8 cellular contexts compared by ENCODE assay signal in the genomic region with DNA sequence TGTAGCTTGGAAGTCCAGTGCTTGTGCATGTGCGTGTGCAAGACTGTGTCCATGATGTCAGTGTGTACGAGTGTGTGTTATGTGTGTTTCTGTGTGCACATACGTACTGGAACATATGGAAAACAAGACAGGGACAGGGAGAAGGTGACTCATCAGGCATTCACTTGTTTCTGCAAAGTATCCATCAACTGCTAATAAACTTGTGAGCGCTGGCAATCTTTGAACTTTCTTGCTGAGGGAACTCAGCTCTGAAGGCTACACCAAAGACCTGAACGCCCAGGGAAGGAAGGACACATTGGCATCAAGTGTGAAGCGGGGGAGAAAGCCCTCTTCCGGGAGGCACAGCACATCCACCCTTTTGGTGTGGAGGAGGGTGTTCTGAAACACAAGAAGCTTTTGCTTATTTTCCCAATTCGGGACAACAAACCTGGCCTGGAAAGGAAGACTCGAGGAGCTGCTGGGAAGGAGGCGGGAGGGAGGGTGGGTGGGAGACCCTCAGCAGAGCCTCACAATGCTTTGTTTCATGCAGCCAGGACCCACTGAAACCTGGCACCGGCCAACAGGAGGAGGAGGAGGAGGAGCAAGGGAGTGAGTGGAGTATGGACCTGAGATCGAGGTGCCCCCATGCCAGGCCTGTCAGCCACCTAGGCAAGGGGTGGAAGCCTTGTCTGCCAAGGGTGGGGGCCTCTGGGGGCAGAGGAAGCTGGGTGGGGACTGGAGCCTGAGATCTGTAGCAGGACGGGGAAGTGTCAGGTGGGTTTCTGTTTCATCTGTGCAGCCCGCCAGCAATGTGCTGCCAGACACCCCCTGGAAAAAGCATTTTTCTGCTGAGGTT. TPM values are rescaled to one million over a fixed set of nuclear protein-coding genes. Genes with fewer than 3 reads are reported as not detected.
DNase-seq lines count a peak whose midpoint lies in the region; ATAC-seq and TF ChIP-seq lines count a peak whose summit lies in the region.

No MANE protein-coding gene starts in this region.

- WGBS in heart right ventricle, 2 donors, result 58 to 65% methylated on average over 14 of the region's 14 CpGs

- H3K4me3 ChIP-seq in heart right ventricle (peak overlapping the region in 5 of 10 donors; percentile 12 to 38 (median 14)), vagina (peak overlapping the region in 1 of 2 donors; percentile 33)

- peaks cover 61 to 100% (median 73%) of the 10 kb centered on the region in 9 donors for H3K4me1 ChIP-seq in heart right ventricle
- H3K4me1 ChIP-seq in vagina, result peaks cover 85% of the 10 kb centered on the region

- ATAC-seq in heart right ventricle, result no peak
- ATAC-seq in left ventricle myocardium superior, result no peak

- intact Hi-C loops in heart right ventricle (cut with DNase I) (loop anchor here in 1 of 10 donors (5.0 kb wide), 1 partner anchor 72 kb away; no protein-coding TSS in a partner anchor), left ventricle myocardium superior (cut with micrococcal nuclease) (no loop called here), vagina (cut with DNase I) (no loop called here)

- no peaks in the 10 kb centered on the region for H3K9me3 Mint-ChIP-seq in activated naive CD8-positive, alpha-beta T cell treated with anti-CD3 and anti-CD28 coated beads for 36 hours

- no peaks in the 10 kb centered on the region for H3K27me3 Mint-ChIP-seq in activated naive CD8-positive, alpha-beta T cell treated with anti-CD3 and anti-CD28 coated beads for 36 hours

- H3K9me3 ChIP-seq in heart right ventricle (no peaks in the 10 kb centered on the region), vagina (no peaks in the 10 kb centered on the region)

- peak overlapping the region; percentile 48 for H3K4me3 Mint-ChIP-seq in activated naive CD8-positive, alpha-beta T cell treated with anti-CD3 and anti-CD28 coated beads for 36 hours

- peak overlapping the region; percentile 92 for H3K27ac Mint-ChIP-seq in activated naive CD8-positive, alpha-beta T cell treated with anti-CD3 and anti-CD28 coated beads for 36 hours

- H3K4me1 Mint-ChIP-seq in activated naive CD8-positive, alpha-beta T cell treated with anti-CD3 and anti-CD28 coated beads for 36 hours, result peaks cover 60% of the 10 kb centered on the region

- peaks cover 0 to 40% (median 4%) of the 10 kb centered on the region in 9 donors for H3K36me3 ChIP-seq in heart right ventricle
- H3K36me3 ChIP-seq in vagina, result peaks cover 0 to 15% of the 10 kb centered on the region in 2 donors

- DNase-seq in heart right ventricle (no peak), left ventricle myocardium superior (no peak), left kidney (ENCODE audit: low read depth, low spot score) (peak; percentile 86), vagina (ENCODE audit: extremely low spot score in 2 of 2) (no peak), NCI-H187 (lab: John Stamatoyannopoulos, UW) (no peak), NK-92 (lab: John Stamatoyannopoulos, UW; ENCODE audit: unreplicated experiment) (no peak)
- DNase-seq in activated naive CD8-positive, alpha-beta T cell treated with anti-CD3 and anti-CD28 coated beads for 36 hours, result peak; percentile 31
- DNase-seq in stimulated activated CD4-positive, alpha-beta T cell treated with anti-CD3 and anti-CD28 coated beads, Interleukin-4, amount 100 ng/mL, for 1 hour, result no peak

- H3K27me3 ChIP-seq in heart right ventricle, result no peaks in the 10 kb centered on the region
- H3K27me3 ChIP-seq in vagina, result no peaks in the 10 kb centered on the region

- TF ChIP-seq CTCF in heart right ventricle (IDR thresholded peaks at IDR 0.05) (no peak), vagina (IDR thresholded peaks at IDR 0.05) (no peak)

- TF ChIP-seq POLR2A in vagina (IDR thresholded peaks at IDR 0.05), result no peak

- peaks cover 19% of the 10 kb centered on the region for H3K36me3 Mint-ChIP-seq in activated naive CD8-positive, alpha-beta T cell treated with anti-CD3 and anti-CD28 coated beads for 36 hours

- H3K27ac ChIP-seq in heart right ventricle, result peak overlapping the region in 9 of 10 donors; percentile 41 to 86 (median 66)
- H3K27ac ChIP-seq in vagina, result peak overlapping the region; percentile 75

RNA-seq across cellular contexts. Expression of a gene that starts 26.8 kb away (rescaled TPM):
- total RNA-seq in heart right ventricle (10 to 100 TPM; 15.4 to 28.6 (median 19.9) TPM), left ventricle myocardium superior (13.8 TPM), vagina (34.1 TPM)
- polyA plus RNA-seq in heart right ventricle, result 10 to 100 TPM in 1 of 2 donors, 1 to 10 TPM in 1; 6.7 to 18.7 TPM
- 1 to 10 TPM; 9.0 to 9.4 TPM for total RNA-seq in activated naive CD8-positive, alpha-beta T cell treated with anti-CD3 and anti-CD28 coated beads for 36 hours

Comparison
In these comparisons a context has a peak if more than half of its experiments do, and no peak if none do; other contexts are left out.
1. DNase-seq: peak in activated naive CD8-positive, alpha-beta T cell treated with anti-CD3 and anti-CD28 coated beads for 36 hours (single experiment) and left kidney (single experiment); none in heart right ventricle (0 of 2), left ventricle myocardium superior (single experiment), vagina (0 of 2), NCI-H187 (0 of 2), NK-92 (single experiment) and stimulated activated CD4-positive, alpha-beta T cell treated with anti-CD3 and anti-CD28 coated beads, Interleukin-4, amount 100 ng/mL, for 1 hour (single experiment).